Comparison of ENCODE assay signal across 17 cellular contexts in the genomic region with DNA sequence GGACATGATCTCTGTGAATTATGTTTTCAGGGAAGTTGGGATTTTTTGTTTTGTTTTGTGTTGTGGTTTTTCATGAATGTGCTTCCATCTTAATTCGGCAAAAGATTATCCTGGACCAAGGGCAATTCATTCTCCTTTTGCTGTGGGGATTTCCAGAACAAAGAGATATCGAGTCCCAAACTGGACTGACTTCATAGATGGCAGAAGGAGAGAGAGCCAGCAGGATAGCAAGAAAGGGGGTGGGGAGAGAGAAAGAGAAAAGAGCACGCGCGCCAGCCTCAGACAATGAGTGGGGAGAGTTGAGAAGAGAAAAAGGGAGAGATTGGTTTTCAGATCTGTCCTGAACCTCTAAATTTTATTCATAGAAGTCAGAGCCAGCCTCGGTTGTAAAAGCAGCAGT. TPM values are rescaled to one million over a fixed set of nuclear protein-coding genes. Genes with fewer than 3 reads are reported as not detected.
A peak's percentile ranks its signal among the peaks of the same experiment; 100 is the strongest.
DNase-seq lines count a peak whose midpoint lies in the region; ATAC-seq and TF ChIP-seq lines count a peak whose summit lies in the region.
"Had no signal": no experiment of that assay in that cellular context is flagged by ENCODE, and none has a peak within 500 bp of the region (broad histone marks: within the 10 kb centered on the region; RNA-seq: fewer than 3 reads in every experiment).

No MANE protein-coding gene starts in this region.

- H3K27ac Mint-ChIP-seq in GM23338, result no peak overlapping the region
- H3K27ac Mint-ChIP-seq in nephron, result peak overlapping the region in 2 of 3 experiments; percentile 79 to 84
- H3K27ac Mint-ChIP-seq in stimulated activated memory B cell treated with anti-CD40 and anti-IgM and Interleukin-4, amounts not matched to agents 10 μg/mL and 1 μg/mL and 100 μg/mL, for 72 hours, result no peak overlapping the region
- H3K27ac Mint-ChIP-seq: CD4-positive, CD25-positive, alpha-beta regulatory T cell had no signal

- no peak for TF ChIP-seq POLR2A in stomach (IDR thresholded peaks at IDR 0.05)

- H3K79me2 ChIP-seq in GM23338 (replicated peaks; ENCODE audit: insufficient read depth), result no peaks in the 10 kb centered on the region

- DNase-seq in GM23338 (ENCODE audit: low spot score) (no peak), fibroblast of pulmonary artery (ENCODE audit: low read depth) (peak; percentile 12), sciatic nerve (ENCODE audit: low spot score) (no peak), stomach (no peak), left colon (no peak)
- DNase-seq: 8988T; AML-193; Calu3; CD4-positive, CD25-positive, alpha-beta regulatory T cell; DMS 273 treated with DMSO at 0.1 percent for 48 hours; GM23248; H7 had no signal

- intact Hi-C loops in sciatic nerve (cut with DNase I), result no loop called here
- intact Hi-C loops in stomach (cut with DNase I; ENCODE audit: low total_unique reads), result no loop called here
- intact Hi-C loops in left colon (cut with DNase I, micrococcal nuclease), result no loop called here

- no peak overlapping the region for H3K27ac ChIP-seq in GM23338 (ENCODE audit: low read depth)
- H3K27ac ChIP-seq in stomach, result no peak overlapping the region
- H3K27ac ChIP-seq: BLaER1 treated with 17β-estradiol and CSF1 and Interleukin-3, amounts not matched to agents 10 nM and 100 nM; GM23248 had no signal

- H3K4me1 ChIP-seq in GM23338 (ENCODE audit: insufficient read depth) (no peaks in the 10 kb centered on the region; the same call in 1 of the 2 replicates), stomach (no peaks in the 10 kb centered on the region)

- H2AFZ ChIP-seq in GM23338, result peak overlapping the region; percentile 4; the same call in 1 of the 2 replicates
- H2AFZ ChIP-seq: GM23248 had no signal

- peaks cover 6% of the 10 kb centered on the region for H3K27me3 Mint-ChIP-seq in GM23338 (ENCODE audit: insufficient read depth, low read depth, poor library complexity)
- peaks cover 5% of the 10 kb centered on the region for H3K27me3 Mint-ChIP-seq in nephron (ENCODE audit: low read depth)
- H3K27me3 Mint-ChIP-seq in stimulated activated memory B cell treated with anti-CD40 and anti-IgM and Interleukin-4, amounts not matched to agents 10 μg/mL and 1 μg/mL and 100 μg/mL, for 72 hours, result peaks cover 25% of the 10 kb centered on the region

- H3K9me2 ChIP-seq in GM23338 (ENCODE audit: insufficient read depth), result no peaks in the 10 kb centered on the region; the same call in 1 of the 2 replicates

- H3K9me3 ChIP-seq in stomach, result peaks cover 0 to 4% (median 0%) of the 10 kb centered on the region in 4 donors

- H3K27me3 ChIP-seq in GM23338 (ENCODE audit: insufficient read depth) (no peaks in the 10 kb centered on the region), stomach (no peaks in the 10 kb centered on the region)
- H3K27me3 ChIP-seq: BLaER1 treated with 17β-estradiol and CSF1 and Interleukin-3, amounts not matched to agents 10 nM and 100 nM had no signal

- no peak overlapping the region for H3K4me3 ChIP-seq in GM23338
- no peak overlapping the region for H3K4me3 ChIP-seq in fibroblast of pulmonary artery (replicated peaks; ENCODE audit: low read depth, low read length)
- no peak overlapping the region for H3K4me3 ChIP-seq in stomach
- H3K4me3 ChIP-seq: BLaER1 treated with 17β-estradiol and CSF1 and Interleukin-3, amounts not matched to agents 10 nM and 100 nM; GM12878; GM23248 had no signal

- H3K4me1 Mint-ChIP-seq in GM23338, result peaks cover 28% of the 10 kb centered on the region
- peaks cover 42% of the 10 kb centered on the region for H3K4me1 Mint-ChIP-seq in nephron
- H3K4me1 Mint-ChIP-seq in stimulated activated memory B cell treated with anti-CD40 and anti-IgM and Interleukin-4, amounts not matched to agents 10 μg/mL and 1 μg/mL and 100 μg/mL, for 72 hours, result no peaks in the 10 kb centered on the region
- H3K4me1 Mint-ChIP-seq: CD4-positive, CD25-positive, alpha-beta regulatory T cell had no signal

- no peak overlapping the region for H3K4me2 ChIP-seq in GM23338
- H3K4me2 ChIP-seq: BLaER1 treated with 17β-estradiol and CSF1 and Interleukin-3, amounts not matched to agents 10 nM and 100 nM had no signal

- no peaks in the 10 kb centered on the region for H3F3A ChIP-seq in GM23338 (replicated peaks; ENCODE audit: low read depth)

- TF ChIP-seq CTCF in GM23338 (conservative IDR thresholded peaks at IDR 0.05; ENCODE audit: low read depth in 2 of 2), result no peak
- no peak for TF ChIP-seq CTCF in fibroblast of pulmonary artery (IDR thresholded peaks at IDR 0.05; ENCODE audit: low read length, missing control alignments)
- no peak for TF ChIP-seq CTCF in nephron (IDR thresholded peaks at IDR 0.05; ENCODE audit: unreplicated experiment in 3 of 3)
- TF ChIP-seq CTCF in stomach (IDR thresholded peaks at IDR 0.05), result no peak

- no peaks in the 10 kb centered on the region for H3K9me3 Mint-ChIP-seq in GM23338
- peaks cover 9% of the 10 kb centered on the region for H3K9me3 Mint-ChIP-seq in nephron
- peaks cover 9% of the 10 kb centered on the region for H3K9me3 Mint-ChIP-seq in stimulated activated memory B cell treated with anti-CD40 and anti-IgM and Interleukin-4, amounts not matched to agents 10 μg/mL and 1 μg/mL and 100 μg/mL, for 72 hours

- 70 to 90% (median 80%) methylated on average over 6 of the region's 6 CpGs for WGBS in stomach, 5 donors

- no peaks in the 10 kb centered on the region for H4K20me1 ChIP-seq in GM23338 (replicated peaks; ENCODE audit: insufficient read depth)
- H4K20me1 ChIP-seq: BLaER1 treated with 17β-estradiol and CSF1 and Interleukin-3, amounts not matched to agents 10 nM and 100 nM had no signal

- H3K36me3 Mint-ChIP-seq in GM23338 (ENCODE audit: low read depth) (no peaks in the 10 kb centered on the region; the same call in 2 of the 3 replicates), nephron (ENCODE audit: low read depth) (no peaks in the 10 kb centered on the region)
- no peaks in the 10 kb centered on the region for H3K36me3 Mint-ChIP-seq in stimulated activated memory B cell treated with anti-CD40 and anti-IgM and Interleukin-4, amounts not matched to agents 10 μg/mL and 1 μg/mL and 100 μg/mL, for 72 hours
- H3K36me3 Mint-ChIP-seq: CD4-positive, CD25-positive, alpha-beta regulatory T cell had no signal

- H3K4me3 Mint-ChIP-seq in GM23338 (no peak overlapping the region), nephron (peak overlapping the region in 1 of 3 experiments; percentile 23)
- H3K4me3 Mint-ChIP-seq in stimulated activated memory B cell treated with anti-CD40 and anti-IgM and Interleukin-4, amounts not matched to agents 10 μg/mL and 1 μg/mL and 100 μg/mL, for 72 hours, result no peak overlapping the region
- H3K4me3 Mint-ChIP-seq: CD4-positive, CD25-positive, alpha-beta regulatory T cell had no signal

- no peak for TF ChIP-seq EP300 in stomach (IDR thresholded peaks at IDR 0.05)

- ATAC-seq in GM23338 (no peak), sciatic nerve (peak; percentile 59), HG03135 (IDR thresholded peaks at IDR 0.05; ENCODE audit: unreplicated experiment) (no peak), left colon (no peak)
- no peak for ATAC-seq in stimulated activated memory B cell treated with anti-CD40 and anti-IgM and Interleukin-4, amounts not matched to agents 10 μg/mL and 1 μg/mL and 100 μg/mL, for 72 hours
- ATAC-seq: GM12878 had no signal

- H3K36me3 ChIP-seq in GM23338 (ENCODE audit: insufficient read depth) (no peaks in the 10 kb centered on the region), stomach (no peaks in the 10 kb centered on the region)
- H3K36me3 ChIP-seq: BLaER1 treated with 17β-estradiol and CSF1 and Interleukin-3, amounts not matched to agents 10 nM and 100 nM had no signal

TF ChIP-seq in GM23338, 12 proteins besides CTCF, POLR2A, EP300 and RAD21 (continues in another document):
- TF ChIP-seq REST (IDR thresholded peaks at IDR 0.05; ENCODE audit: unreplicated experiment), result no peak
- TF ChIP-seq POLR2AphosphoS5 (IDR thresholded peaks at IDR 0.05; ENCODE audit: low read depth), result no peak
- no peak for TF ChIP-seq EZH2phosphoT487 (IDR thresholded peaks at IDR 0.05; ENCODE audit: unreplicated experiment)
- no peak for TF ChIP-seq NANOG (IDR thresholded peaks at IDR 0.05; ENCODE audit: borderline replicate concordance)
- no peak for TF ChIP-seq STAT1 (IDR thresholded peaks at IDR 0.05; ENCODE audit: unreplicated experiment)
- no peak for TF ChIP-seq JUNB (IDR thresholded peaks at IDR 0.05; ENCODE audit: unreplicated experiment)

RNA-seq across cellular contexts. Expression of gene ALDH1B1, which starts 55.4 kb away (rescaled TPM):
- 74.8 and 79.7 TPM in 2 replicates for total RNA-seq in GM23338 (2014; rRNA removed; shearing (Covaris generic))
- polyA plus RNA-seq in GM23338 (2016; fragmentation: Nextera tagmentation; extraction: Ambion mirVana) (35.5 and 37.5 TPM in 2 replicates), stomach (10 to 100 TPM; 12.1 to 17.7 (median 17.0) TPM)
- total RNA-seq in sciatic nerve (9.3 TPM), stomach (10 to 100 TPM in 4 of 5 donors, under 1 TPM in 1; 0.58 to 68.7 (median 28.4) TPM), left colon (10 to 100 TPM; 34.7 to 53.9 TPM)

Comparison
In these comparisons a context has a peak if more than half of its experiments do, and no peak if none do; other contexts are left out.
1. H3K27ac Mint-ChIP-seq: peak in nephron (2 of 3); none in GM23338 (single experiment) and stimulated activated memory B cell treated with anti-CD40 and anti-IgM and Interleukin-4, amounts not matched to agents 10 μg/mL and 1 μg/mL and 100 μg/mL, for 72 hours (single experiment).